In the genomic region with DNA sequence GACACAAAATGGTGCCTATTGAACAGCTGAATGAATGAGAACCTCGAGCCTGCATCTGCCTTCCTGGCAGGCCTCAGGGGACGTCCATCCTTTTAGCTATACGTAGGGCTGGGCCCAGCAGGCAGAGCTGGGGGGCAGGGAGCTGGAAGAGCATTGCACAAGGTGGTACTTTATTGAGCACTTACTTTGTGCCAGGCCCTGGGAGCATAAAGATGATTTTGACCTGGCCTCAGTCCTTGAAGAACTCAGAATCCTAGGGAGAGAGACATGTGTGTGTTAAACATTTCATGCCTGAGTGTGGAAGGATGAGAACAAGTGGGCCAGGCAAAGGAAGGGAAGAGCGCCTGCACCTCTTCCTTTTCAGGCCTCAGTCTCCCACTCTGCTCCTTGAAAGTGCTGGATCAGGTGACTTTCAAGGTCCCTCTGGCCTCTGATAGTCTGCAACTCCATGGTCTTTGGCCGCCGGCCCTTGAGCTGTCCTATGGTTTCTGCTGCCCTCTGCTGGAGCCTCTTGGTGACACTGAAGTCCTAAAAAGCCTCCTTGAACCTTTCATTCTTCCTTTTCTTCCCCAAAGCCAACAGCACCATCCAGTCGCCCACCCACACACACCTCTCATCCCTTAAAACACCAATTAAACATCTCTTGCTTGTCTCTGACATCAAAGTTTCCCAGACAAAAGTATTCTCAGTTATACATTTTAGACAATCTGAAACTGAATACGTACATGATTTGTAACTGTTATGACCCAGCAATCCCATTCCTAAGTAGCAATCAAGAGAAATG, we compare ENCODE assay signal across 8 cellular contexts. TPM values are rescaled to one million over a fixed set of nuclear protein-coding genes. Genes with fewer than 3 reads are reported as not detected.
DNase-seq lines count a peak whose midpoint lies in the region; ATAC-seq and TF ChIP-seq lines count a peak whose summit lies in the region.

No MANE protein-coding gene starts in this region.

- H3K27me3 ChIP-seq in SK-N-SH (ENCODE audit: insufficient read depth) (no peaks in the 10 kb centered on the region), heart left ventricle (peaks cover 0 to 24% (median 4%) of the 10 kb centered on the region in 9 donors)

- peak; percentile 45 for DNase-seq in GM04504 (ENCODE audit: low read depth)
- DNase-seq in NB4 (ENCODE audit: low read depth), result peak; percentile 74
- DNase-seq in SK-N-SH, result peak; percentile 81
- DNase-seq in activated naive CD4-positive, alpha-beta T cell treated with anti-CD3 and anti-CD28 coated beads, Interleukin-2, amount 50 U/mL, for 72 hours (ENCODE audit: low spot score in 2 of 2), result peak in 1 of 2 donors; percentile 73
- DNase-seq in heart left ventricle, result peak; percentile 74 to 89 (median 81)
- peak; percentile 48 for DNase-seq in pulmonary artery endothelial cell (ENCODE audit: low read depth, low spot score)

- H3K27ac ChIP-seq in SK-N-SH (ENCODE audit: low read depth in 2 of 2, low read length in 1 of 2), result peak overlapping the region in 1 of 2 experiments; percentile 11; a peak in 1 of 4 replicates
- H3K27ac ChIP-seq in heart left ventricle, result no peak overlapping the region

- TF ChIP-seq RAD21 in SK-N-SH (IDR thresholded peaks at IDR 0.05; ENCODE audit: low read length), result peak; percentile 93

- H3K79me2 ChIP-seq in SK-N-SH (ENCODE audit: insufficient read depth), result no peaks in the 10 kb centered on the region

- no peak overlapping the region for H3K27ac Mint-ChIP-seq in activated naive CD4-positive, alpha-beta T cell treated with anti-CD3 and anti-CD28 coated beads, Interleukin-2, amount 50 U/mL, for 72 hours

- H3K9ac ChIP-seq in SK-N-SH, result no peak overlapping the region

- POLR2A ChIA-PET in SK-N-SH (lab: Yijun Ruan, JAX), result interaction anchor here (1.0 to 1.3 kb wide), 5 partner anchors 28 to 138 kb away, joined by 3 to 4 read pairs (median 4); a partner anchor contains a TSS

- no peak overlapping the region for H3K4me3 ChIP-seq in NB4 (ENCODE audit: low read depth, low read length)
- H3K4me3 ChIP-seq in SK-N-SH (ENCODE audit: low read depth in 2 of 2, low read length in 1 of 2), result no peak overlapping the region
- H3K4me3 ChIP-seq in heart left ventricle, result no peak overlapping the region

- peak; percentile 26 to 32 for ATAC-seq in activated naive CD4-positive, alpha-beta T cell treated with anti-CD3 and anti-CD28 coated beads, Interleukin-2, amount 50 U/mL, for 72 hours
- ATAC-seq in heart left ventricle (peak in 3 of 4 donors; percentile 21 to 44 (median 28)), HG03432 (IDR thresholded peaks at IDR 0.05; ENCODE audit: unreplicated experiment) (no peak), GM18861 (IDR thresholded peaks at IDR 0.05; ENCODE audit: unreplicated experiment) (no peak)

- H3K36me3 ChIP-seq in SK-N-SH (replicated peaks in 1 of 2; ENCODE audit: control insufficient read depth in 1 of 2, insufficient read depth in 2 of 2, low read length in 1 of 2) (no peaks in the 10 kb centered on the region), heart left ventricle (no peaks in the 10 kb centered on the region)

- no peak overlapping the region for H3K4me2 ChIP-seq in SK-N-SH

- H3K36me3 Mint-ChIP-seq in activated naive CD4-positive, alpha-beta T cell treated with anti-CD3 and anti-CD28 coated beads, Interleukin-2, amount 50 U/mL, for 72 hours, result no peaks in the 10 kb centered on the region

- no peaks in the 10 kb centered on the region for H3K9me3 Mint-ChIP-seq in activated naive CD4-positive, alpha-beta T cell treated with anti-CD3 and anti-CD28 coated beads, Interleukin-2, amount 50 U/mL, for 72 hours

- no peaks in the 10 kb centered on the region for H3K9me2 ChIP-seq in SK-N-SH

- no peaks in the 10 kb centered on the region for H3K9me3 ChIP-seq in SK-N-SH
- H3K9me3 ChIP-seq in heart left ventricle, result no peaks in the 10 kb centered on the region

- H2AFZ ChIP-seq in SK-N-SH (ENCODE audit: low read depth), result no peak overlapping the region

- H3F3A ChIP-seq in SK-N-SH (replicated peaks; ENCODE audit: insufficient read depth), result peaks cover 16% of the 10 kb centered on the region

- H3K4me1 ChIP-seq in SK-N-SH (ENCODE audit: control insufficient read depth in 1 of 2, insufficient read depth in 2 of 2, low read depth in 1 of 2, low read length in 1 of 2) (peaks cover under 1 to 35% of the 10 kb centered on the region in 2 experiments; a peak in 2 of 4 replicates), heart left ventricle (peaks cover 0 to 44% (median 18%) of the 10 kb centered on the region in 12 donors)

- peak; percentile 73 for TF ChIP-seq CTCF in NB4 (IDR thresholded peaks at IDR 0.05; ENCODE audit: low read depth, low read length)
- peak; percentile 92 for TF ChIP-seq CTCF in SK-N-SH (IDR thresholded peaks at IDR 0.05)
- TF ChIP-seq CTCF in heart left ventricle (IDR thresholded peaks at IDR 0.05), result peak; percentile 72 to 91 (median 83)

- H4K20me1 ChIP-seq in SK-N-SH (ENCODE audit: insufficient read depth), result no peaks in the 10 kb centered on the region

- TF ChIP-seq POLR2A in NB4 (IDR thresholded peaks at IDR 0.05; ENCODE audit: extremely low read depth, insufficient read length), result no peak
- TF ChIP-seq POLR2A in heart left ventricle (IDR thresholded peaks at IDR 0.05), result no peak

- no peak for TF ChIP-seq EP300 in SK-N-SH (IDR thresholded peaks at IDR 0.05; ENCODE audit: borderline replicate concordance in 1 of 2, low read depth in 1 of 2, low read length in 1 of 2)

- intact Hi-C loops in heart left ventricle (cut with DNase I), result loop anchor here (1.0 to 10.0 kb wide), 14 partner anchors 31 to 205 kb away; a partner anchor contains a TSS

- CTCF ChIA-PET in SK-N-SH (lab: Yijun Ruan, JAX), result interaction anchor here (0.6 to 21.6 kb wide), 40 partner anchors 9 to 263 kb away, joined by 3 to 455 read pairs (median 7); a partner anchor contains a TSS

- 47% methylated on average over 8 of the region's 8 CpGs for WGBS in SK-N-SH (ENCODE audit: low lambda C conversion rate)
- 38 to 43% (median 41%) methylated on average over 7 to 8 of the region's 8 CpGs for WGBS in heart left ventricle, 4 donors

TF ChIP-seq in SK-N-SH, 30 proteins besides CTCF, POLR2A, EP300 and RAD21:
- TF ChIP-seq RFX5 (IDR thresholded peaks at IDR 0.05; ENCODE audit: low read length) (no peak), SMC3 (IDR thresholded peaks at IDR 0.05; ENCODE audit: low read depth, low read length) (peak; percentile 91), GABPA (IDR thresholded peaks at IDR 0.05; ENCODE audit: low read depth) (no peak), SIN3A (IDR thresholded peaks at IDR 0.05; ENCODE audit: borderline replicate concordance, low read depth, low read length) (peak; percentile 41; the same call in 1 of the 2 replicates), RXRA (IDR thresholded peaks at IDR 0.05; ENCODE audit: borderline replicate concordance, low read depth) (no peak), MXI1 (IDR thresholded peaks at IDR 0.05; ENCODE audit: low read depth, low read length) (0 out of 2 replicates have a peak, but pooled peaks have one; percentile 34)
- TF ChIP-seq, protein P1, sequence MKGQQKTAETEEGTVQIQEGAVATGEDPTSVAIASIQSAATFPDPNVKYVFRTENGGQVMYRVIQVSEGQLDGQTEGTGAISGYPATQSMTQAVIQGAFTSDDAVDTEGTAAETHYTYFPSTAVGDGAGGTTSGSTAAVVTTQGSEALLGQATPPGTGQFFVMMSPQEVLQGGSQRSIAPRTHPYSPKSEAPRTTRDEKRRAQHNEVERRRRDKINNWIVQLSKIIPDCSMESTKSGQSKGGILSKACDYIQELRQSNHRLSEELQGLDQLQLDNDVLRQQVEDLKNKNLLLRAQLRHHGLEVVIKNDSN (IDR thresholded peaks at IDR 0.05; ENCODE audit: borderline replicate concordance, low read depth), result peak; percentile 85

RNA-seq across cellular contexts. Expression of a gene that starts 3.5 kb away (rescaled TPM):
- polyA plus RNA-seq in SK-N-SH (2012; rRNA removed) (1.2 and 1.7 TPM in 2 replicates), heart left ventricle (1 to 10 TPM; 7.1 TPM)
- polyA plus RNA-seq in SK-N-SH (2012; cell fraction: cytosol; rRNA removed), result 0.68 and 1.3 TPM in 2 replicates
- 6.6 and 6.8 TPM in 2 replicates for polyA plus RNA-seq in SK-N-SH (2012; cell fraction: nucleus; rRNA removed)
- under 1 TPM; 0.09 to 0.53 TPM for total RNA-seq in activated naive CD4-positive, alpha-beta T cell treated with anti-CD3 and anti-CD28 coated beads, Interleukin-2, amount 50 U/mL, for 72 hours
- total RNA-seq in heart left ventricle (10 to 100 TPM in 2 of 9 donors, 1 to 10 TPM in 7; 4.1 to 14.7 (median 7.5) TPM), pulmonary artery endothelial cell (15.8 and 17.3 TPM in 2 replicates)

RNA-seq across cellular contexts. Expression of a gene that starts 29.3 kb away (rescaled TPM):
- polyA plus RNA-seq in SK-N-SH (2012; rRNA removed), result 0.97 and 3.3 TPM in 2 replicates
- 0.89 and 3.0 TPM in 2 replicates for polyA plus RNA-seq in SK-N-SH (2012; cell fraction: cytosol; rRNA removed)
- polyA plus RNA-seq in SK-N-SH (2012; cell fraction: nucleus; rRNA removed), result 6.3 and 10.5 TPM in 2 replicates
- total RNA-seq in activated naive CD4-positive, alpha-beta T cell treated with anti-CD3 and anti-CD28 coated beads, Interleukin-2, amount 50 U/mL, for 72 hours, result 1 to 10 TPM; 5.3 to 7.2 TPM
- 1 to 10 TPM in 5 of 9 donors, under 1 TPM in 4; 0.22 to 1.6 (median 1.1) TPM for total RNA-seq in heart left ventricle
- 1 to 10 TPM in 1 of 2 donors, under 1 TPM in 1; 0.30 to 1.4 TPM for polyA plus RNA-seq in heart left ventricle
- under 0.01 and 0.14 TPM in 2 replicates for total RNA-seq in pulmonary artery endothelial cell

RNA-seq across cellular contexts. Expression of a gene that starts 30.4 kb away (rescaled TPM):
- 0.03 TPM in 1 of 2 replicates, not detected in the other for polyA plus RNA-seq in SK-N-SH (2012; rRNA removed)
- polyA plus RNA-seq in SK-N-SH (2012; cell fraction: cytosol; rRNA removed), result 0.04 and 0.09 TPM in 2 replicates
- polyA plus RNA-seq in SK-N-SH (2012; cell fraction: nucleus; rRNA removed), result 0.07 and 0.25 TPM in 2 replicates
- total RNA-seq in activated naive CD4-positive, alpha-beta T cell treated with anti-CD3 and anti-CD28 coated beads, Interleukin-2, amount 50 U/mL, for 72 hours, result not detected
- total RNA-seq in heart left ventricle, result under 1 TPM in 1 of 9 donors, not detected in 8; 0.27 TPM
- under 1 TPM; 0.06 to 0.42 TPM for polyA plus RNA-seq in heart left ventricle
- 0.11 and 0.40 TPM in 2 replicates for total RNA-seq in pulmonary artery endothelial cell

RNA-seq across cellular contexts. Expression of a gene that starts 31.1 kb away (rescaled TPM):
- polyA plus RNA-seq in SK-N-SH (2012; rRNA removed) (0.20 and 0.63 TPM in 2 replicates), heart left ventricle (under 1 TPM in 1 of 2 donors, not detected in 1; 0.42 TPM)
- 0.15 and 0.47 TPM in 2 replicates for polyA plus RNA-seq in SK-N-SH (2012; cell fraction: cytosol; rRNA removed)
- 3.0 and 4.8 TPM in 2 replicates for polyA plus RNA-seq in SK-N-SH (2012; cell fraction: nucleus; rRNA removed)
- total RNA-seq in activated naive CD4-positive, alpha-beta T cell treated with anti-CD3 and anti-CD28 coated beads, Interleukin-2, amount 50 U/mL, for 72 hours, result under 1 TPM; 0.07 to 0.29 TPM
- total RNA-seq in heart left ventricle (under 1 TPM in 7 of 9 donors, not detected in 2; 0.07 to 0.35 (median 0.11) TPM), pulmonary artery endothelial cell (not detected in 2 replicates)

Comparison
In these comparisons a context has a peak if more than half of its experiments do, and no peak if none do; other contexts are left out.
1. ATAC-seq: peak in activated naive CD4-positive, alpha-beta T cell treated with anti-CD3 and anti-CD28 coated beads, Interleukin-2, amount 50 U/mL, for 72 hours (2 of 2) and heart left ventricle (3 of 4); none in HG03432 (single experiment) and GM18861 (single experiment).
2. Peak in every context shown above with its lines, with median percentiles within 50 percentile points of each other: CTCF ChIP-seq.